26 cellular contexts compared by ENCODE assay signal in genomic region chr22:31607696-31608095, GRCh38. TPM values are rescaled to one million over a fixed set of nuclear protein-coding genes. Genes with fewer than 3 reads are reported as not detected.
DNase-seq lines count a peak whose midpoint lies in the region; ATAC-seq, FAIRE-seq and TF ChIP-seq lines count a peak whose summit lies in the region.
"Had no signal": no experiment of that assay in that cellular context is flagged by ENCODE, and none has a peak within 500 bp of the region (broad histone marks: within the 10 kb centered on the region; RNA-seq: fewer than 3 reads in every experiment).

No MANE protein-coding gene starts in this region.

- H3K4me1 ChIP-seq in astrocyte (ENCODE audit: insufficient read depth, low read length) (peaks cover 5% of the 10 kb centered on the region), lower lobe of right lung (peaks cover 6% of the 10 kb centered on the region), sigmoid colon (peaks cover 0 to 46% (median 30%) of the 10 kb centered on the region in 4 donors)
- H3K4me1 ChIP-seq: A549 had no signal

- H3K4me2 ChIP-seq in astrocyte (ENCODE audit: low read length): no peak overlapping the region
- H3K4me2 ChIP-seq: A549 had no signal

- DNase-seq in activated naive CD4-positive, alpha-beta T cell treated with anti-CD3 and anti-CD28 coated beads, Interleukin-2, amount 10 ng/mL, durations not matched to agents 7 days and 5 days: peak; percentile 14
- no peak for DNase-seq in activated naive CD4-positive, alpha-beta T cell treated with anti-CD3 and anti-CD28 coated beads, Interleukin-2, amount 50 U/mL, for 16 hours
- DNase-seq in astrocyte (ENCODE audit: low read depth): no peak
- peak; percentile 32 for DNase-seq in lower lobe of right lung
- peak; percentile 54 for DNase-seq in sigmoid colon
- DNase-seq in NCI-H774 (lab: John Stamatoyannopoulos, UW): no peak
- DNase-seq in NCI-H1417 (lab: John Stamatoyannopoulos, UW): no peak
- DNase-seq: C1 segment of cervical spinal cord; CD4-positive, alpha-beta memory T cell; COR-L47; DMS53; H7; KBM-7; MV-4-11; NCI-H1105; NCI-H146; NCI-H1930; NCI-H2107; NCI-H524; NCI-H82; NK-92 treated with Interleukin-12 subunit alpha and Interleukin-12 subunit beta, amount 100 ng/mL, for 24 hours; PC-3; Right ventricle myocardium superior had no signal

- H3K27me3 ChIP-seq in astrocyte (ENCODE audit: insufficient read depth, low read length) (no peaks in the 10 kb centered on the region), lower lobe of right lung (ENCODE audit: low read depth) (no peaks in the 10 kb centered on the region), sigmoid colon (no peaks in the 10 kb centered on the region)
- H3K27me3 ChIP-seq: SJSA1 had no signal

- H3K4me3 ChIP-seq in astrocyte (ENCODE audit: insufficient read depth, low read depth, low read length) (no peak overlapping the region), lower lobe of right lung (no peak overlapping the region), sigmoid colon (no peak overlapping the region)
- H3K4me3 ChIP-seq: A549, SJSA1 had no signal

- no peaks in the 10 kb centered on the region for H3K27me3 Mint-ChIP-seq in activated naive CD4-positive, alpha-beta T cell treated with anti-CD3 and anti-CD28 coated beads, Interleukin-2, amount 10 ng/mL, durations not matched to agents 7 days and 5 days
- H3K27me3 Mint-ChIP-seq in astrocyte (ENCODE audit: low read depth, unreplicated experiment): no peaks in the 10 kb centered on the region
- H3K27me3 Mint-ChIP-seq: CD4-positive, alpha-beta memory T cell had no signal

- CTCF ChIA-PET in activated naive CD4-positive, alpha-beta T cell treated with anti-CD3 and anti-CD28 coated beads, Interleukin-2, amount 10 ng/mL, durations not matched to agents 7 days and 5 days (lab: Charles Lee): no interaction called here

- no peaks in the 10 kb centered on the region for H3K79me2 ChIP-seq in astrocyte (ENCODE audit: insufficient read depth, low read length)

- peaks cover 47% of the 10 kb centered on the region for H3K36me3 Mint-ChIP-seq in activated naive CD4-positive, alpha-beta T cell treated with anti-CD3 and anti-CD28 coated beads, Interleukin-2, amount 10 ng/mL, durations not matched to agents 7 days and 5 days
- peaks cover 9% of the 10 kb centered on the region for H3K36me3 Mint-ChIP-seq in astrocyte (ENCODE audit: low read depth, unreplicated experiment)

- H3K27ac Mint-ChIP-seq in activated naive CD4-positive, alpha-beta T cell treated with anti-CD3 and anti-CD28 coated beads, Interleukin-2, amount 10 ng/mL, durations not matched to agents 7 days and 5 days: no peak overlapping the region
- peak overlapping the region; percentile 12 for H3K27ac Mint-ChIP-seq in astrocyte (ENCODE audit: unreplicated experiment)

- H3K4me3 Mint-ChIP-seq in activated naive CD4-positive, alpha-beta T cell treated with anti-CD3 and anti-CD28 coated beads, Interleukin-2, amount 10 ng/mL, durations not matched to agents 7 days and 5 days: no peak overlapping the region
- H3K4me3 Mint-ChIP-seq in astrocyte (ENCODE audit: unreplicated experiment): no peak overlapping the region
- H3K4me3 Mint-ChIP-seq: CD4-positive, alpha-beta memory T cell had no signal

- no peak for FAIRE-seq in astrocyte (lab: Jason Lieb, UNC)
- FAIRE-seq: A549, GM18507 had no signal

- H3K36me3 ChIP-seq in astrocyte (ENCODE audit: insufficient read depth, low read length): no peaks in the 10 kb centered on the region
- H3K36me3 ChIP-seq in lower lobe of right lung: peaks cover 47% of the 10 kb centered on the region
- no peaks in the 10 kb centered on the region for H3K36me3 ChIP-seq in sigmoid colon

- H3K9me3 Mint-ChIP-seq in activated naive CD4-positive, alpha-beta T cell treated with anti-CD3 and anti-CD28 coated beads, Interleukin-2, amount 10 ng/mL, durations not matched to agents 7 days and 5 days: no peaks in the 10 kb centered on the region
- H3K9me3 Mint-ChIP-seq in astrocyte (ENCODE audit: unreplicated experiment): no peaks in the 10 kb centered on the region

- 95 to 96% methylated on average over 7 of the region's 7 CpGs for WGBS in sigmoid colon, 2 donors

- H3K4me1 Mint-ChIP-seq in activated naive CD4-positive, alpha-beta T cell treated with anti-CD3 and anti-CD28 coated beads, Interleukin-2, amount 10 ng/mL, durations not matched to agents 7 days and 5 days: no peaks in the 10 kb centered on the region
- H3K4me1 Mint-ChIP-seq in astrocyte (ENCODE audit: low read depth, unreplicated experiment): peaks cover 4% of the 10 kb centered on the region

- TF ChIP-seq CTCF in astrocyte (IDR thresholded peaks at IDR 0.05; ENCODE audit: insufficient read depth, low read depth, low read length): no peak
- TF ChIP-seq CTCF in lower lobe of right lung (IDR thresholded peaks at IDR 0.05): no peak
- no peak for TF ChIP-seq CTCF in sigmoid colon (IDR thresholded peaks at IDR 0.05)

- H3K9ac ChIP-seq in astrocyte (ENCODE audit: low read length): no peak overlapping the region

- H2AFZ ChIP-seq in astrocyte (ENCODE audit: low read depth, low read length): no peak overlapping the region

- TF ChIP-seq EP300 in sigmoid colon (IDR thresholded peaks at IDR 0.05): no peak

- no peak for ATAC-seq in lower lobe of right lung
- ATAC-seq: A549, PC-3 had no signal

- H3K27ac ChIP-seq in astrocyte (ENCODE audit: low read depth, low read length) (no peak overlapping the region), lower lobe of right lung (no peak overlapping the region), sigmoid colon (no peak overlapping the region)
- H3K27ac ChIP-seq: A549, SJSA1 had no signal

- TF ChIP-seq POLR2A in sigmoid colon (IDR thresholded peaks at IDR 0.05): no peak

- H4K20me1 ChIP-seq in astrocyte (ENCODE audit: insufficient read depth, low read length): no peaks in the 10 kb centered on the region

- H3K9me3 ChIP-seq in astrocyte (ENCODE audit: insufficient read depth, low read depth, low read length) (no peaks in the 10 kb centered on the region), lower lobe of right lung (no peaks in the 10 kb centered on the region), sigmoid colon (no peaks in the 10 kb centered on the region)
- H3K9me3 ChIP-seq: A549, SJSA1 had no signal

- intact Hi-C loops in lower lobe of right lung (cut with DNase I) (no loop called here), sigmoid colon (cut with DNase I) (no loop called here)

RNA-seq across cellular contexts. Expression of gene PISD, which starts 54.3 kb away (rescaled TPM):
- total RNA-seq in astrocyte (31.8 and 43.2 TPM in 2 replicates), lower lobe of right lung (47.3 TPM), sigmoid colon (10 to 100 TPM; 17.3 to 40.3 (median 26.6) TPM)
- 10 to 100 TPM; 10.8 to 29.3 (median 11.6) TPM for polyA plus RNA-seq in sigmoid colon

Comparison
In these comparisons a context has a peak if more than half of its experiments do, and no peak if none do; other contexts are left out.
1. DNase-seq: peak in activated naive CD4-positive, alpha-beta T cell treated with anti-CD3 and anti-CD28 coated beads, Interleukin-2, amount 10 ng/mL, durations not matched to agents 7 days and 5 days (single experiment), lower lobe of right lung (single experiment) and sigmoid colon (single experiment); none in activated naive CD4-positive, alpha-beta T cell treated with anti-CD3 and anti-CD28 coated beads, Interleukin-2, amount 50 U/mL, for 16 hours (single experiment), astrocyte (single experiment), NCI-H774 (single experiment) and NCI-H1417 (0 of 3).